In genomic region chr9:120182011-120182410, GRCh38 we compare ENCODE assay signal across 24 cellular contexts.
DNase-seq lines count a peak whose midpoint lies in the region; ATAC-seq and TF ChIP-seq lines count a peak whose summit lies in the region.
"Had no signal": no experiment of that assay in that cellular context is flagged by ENCODE, and none has a peak within 500 bp of the region (broad histone marks: within the 10 kb centered on the region; RNA-seq: fewer than 3 reads in every experiment).

No MANE protein-coding gene starts in this region.

- TF ChIP-seq CTCF in endodermal cell (conservative IDR thresholded peaks at IDR 0.05) = no peak
- no peak for TF ChIP-seq CTCF in vagina (IDR thresholded peaks at IDR 0.05)

- H3K4me2 ChIP-seq in Karpas-422 (ENCODE audit: low read depth, low read length, poor library complexity, severe bottlenecking) = no peak overlapping the region
- H3K4me2 ChIP-seq: A549; BLaER1 treated with 17β-estradiol and CSF1 and Interleukin-3, amounts not matched to agents 10 nM and 100 nM had no signal

- no peaks in the 10 kb centered on the region for H3K79me2 ChIP-seq in Karpas-422 (ENCODE audit: low read length)

- H3K27me3 Mint-ChIP-seq in endodermal cell (ENCODE audit: insufficient read depth) = peaks cover 22% of the 10 kb centered on the region
- H3K27me3 Mint-ChIP-seq: CD8-positive, alpha-beta memory T cell had no signal

- no peaks in the 10 kb centered on the region for H3K9me2 ChIP-seq in Karpas-422 (replicated peaks; ENCODE audit: insufficient read depth, low read length)

- 92 to 100% methylated on average over 1 of the region's 1 CpG for WGBS in endodermal cell (ENCODE audit: insufficient coverage in 1 of 2, insufficient read length in 1 of 2), 2 experiments

- H3K9ac ChIP-seq in Karpas-422 (ENCODE audit: low read length) (no peak overlapping the region), endodermal cell (ENCODE audit: extremely low read depth, low read length, poor library complexity, severe bottlenecking) (no peak overlapping the region)
- H3K9ac ChIP-seq: BLaER1 treated with 17β-estradiol and CSF1 and Interleukin-3, amounts not matched to agents 10 nM and 100 nM had no signal

- peaks cover 54% of the 10 kb centered on the region for H3K4me1 ChIP-seq in Karpas-422 (ENCODE audit: low read length)
- no peaks in the 10 kb centered on the region for H3K4me1 ChIP-seq in endodermal cell (ENCODE audit: control insufficient read depth, insufficient read depth, low read length)
- no peaks in the 10 kb centered on the region for H3K4me1 ChIP-seq in vagina
- H3K4me1 ChIP-seq: A549; BLaER1 treated with 17β-estradiol and CSF1 and Interleukin-3, amounts not matched to agents 10 nM and 100 nM had no signal

- no peaks in the 10 kb centered on the region for H4K20me1 ChIP-seq in Karpas-422 (ENCODE audit: insufficient read depth, low read depth, low read length)
- H4K20me1 ChIP-seq: BLaER1 treated with 17β-estradiol and CSF1 and Interleukin-3, amounts not matched to agents 10 nM and 100 nM had no signal

- no peak overlapping the region for H3K27ac Mint-ChIP-seq in endodermal cell
- H3K27ac Mint-ChIP-seq: B cell; CD4-positive, alpha-beta T cell had no signal

- H3K4me3 Mint-ChIP-seq in endodermal cell = no peak overlapping the region
- H3K4me3 Mint-ChIP-seq: B cell; CD4-positive, alpha-beta T cell; CD8-positive, alpha-beta memory T cell had no signal

- H3K4me3 ChIP-seq in Karpas-422 (ENCODE audit: low read length) (no peak overlapping the region), endodermal cell (ENCODE audit: low read length) (no peak overlapping the region), vagina (no peak overlapping the region)
- H3K4me3 ChIP-seq: A549; BLaER1 treated with 17β-estradiol and CSF1 and Interleukin-3, amounts not matched to agents 10 nM and 100 nM; GM12878 had no signal

- TF ChIP-seq POLR2A in vagina (IDR thresholded peaks at IDR 0.05) = no peak

- peak overlapping the region; percentile 95 for H3K27ac ChIP-seq in Karpas-422 (ENCODE audit: low read length)
- H3K27ac ChIP-seq in endodermal cell (ENCODE audit: low read depth, low read length) = no peak overlapping the region
- H3K27ac ChIP-seq in vagina = no peak overlapping the region
- H3K27ac ChIP-seq: 22Rv1; A549; BLaER1 treated with 17β-estradiol and CSF1 and Interleukin-3, amounts not matched to agents 10 nM and 100 nM; C4-2B had no signal

- intact Hi-C loops in vagina (cut with DNase I) = no loop called here

- no peaks in the 10 kb centered on the region for H3K4me1 Mint-ChIP-seq in endodermal cell
- H3K4me1 Mint-ChIP-seq: B cell; CD8-positive, alpha-beta memory T cell had no signal

- H3K27me3 ChIP-seq in Karpas-422 (ENCODE audit: low read length) (no peaks in the 10 kb centered on the region), endodermal cell (ENCODE audit: control insufficient read depth, insufficient read depth, low read length, poor library complexity, severe bottlenecking) (no peaks in the 10 kb centered on the region), vagina (no peaks in the 10 kb centered on the region)
- H3K27me3 ChIP-seq: BLaER1 treated with 17β-estradiol and CSF1 and Interleukin-3, amounts not matched to agents 10 nM and 100 nM had no signal

- H3K9me3 ChIP-seq in Karpas-422 (ENCODE audit: low read length) (no peaks in the 10 kb centered on the region), endodermal cell (ENCODE audit: control insufficient read depth, low read length) (no peaks in the 10 kb centered on the region), vagina (no peaks in the 10 kb centered on the region)
- H3K9me3 ChIP-seq: A549; BLaER1 treated with 17β-estradiol and CSF1 and Interleukin-3, amounts not matched to agents 10 nM and 100 nM had no signal

- 0 out of 2 replicates have a peak overlapping the region, but pooled peaks have one; percentile 15 for H2AFZ ChIP-seq in Karpas-422 (ENCODE audit: low read length)

- DNase-seq in Karpas-422 (no peak), endodermal cell (peak; percentile 27), kidney tubule cell (ENCODE audit: low spot score) (peak; percentile 1), vagina (ENCODE audit: extremely low spot score in 2 of 2) (peak; percentile 34 to 91), NCI-H187 treated with DMSO at 0.1 percent for 48 hours (lab: John Stamatoyannopoulos, UW) (no peak)
- DNase-seq in stimulated activated CD4-positive, alpha-beta T cell treated with anti-CD3 and anti-CD28 coated beads, Interleukin-12 subunit alpha, Interleukin-12 subunit beta, amount 100 ng/mL, for 4 hours = no peak
- DNase-seq: AML-193; CD4-positive, alpha-beta T cell; CD8-positive, alpha-beta memory T cell; COR-L47; DMS 273 treated with DMSO at 0.1 percent for 48 hours; DMS153; DMS53; DMS79; DND-41; EL; GDM1 had no signal

- no peaks in the 10 kb centered on the region for H3K36me3 ChIP-seq in Karpas-422 (ENCODE audit: insufficient read depth, low read length)
- H3K36me3 ChIP-seq in endodermal cell (ENCODE audit: control insufficient read depth, insufficient read depth, low read length) = no peaks in the 10 kb centered on the region
- no peaks in the 10 kb centered on the region for H3K36me3 ChIP-seq in vagina
- H3K36me3 ChIP-seq: BLaER1 treated with 17β-estradiol and CSF1 and Interleukin-3, amounts not matched to agents 10 nM and 100 nM had no signal

- H3K36me3 Mint-ChIP-seq in endodermal cell (ENCODE audit: low read depth) = no peaks in the 10 kb centered on the region

- no peaks in the 10 kb centered on the region for H3K9me3 Mint-ChIP-seq in endodermal cell
- H3K9me3 Mint-ChIP-seq: CD4-positive, alpha-beta T cell had no signal

- ATAC-seq in GM18868 (IDR thresholded peaks at IDR 0.05; ENCODE audit: unreplicated experiment) = no peak
- ATAC-seq: A549, GM12878 had no signal

Comparison
In these comparisons a context has a peak if more than half of its experiments do, and no peak if none do; other contexts are left out.
1. DNase-seq: peak in endodermal cell (single experiment), kidney tubule cell (single experiment) and vagina (2 of 2); none in Karpas-422 (single experiment), NCI-H187 treated with DMSO at 0.1 percent for 48 hours (single experiment) and stimulated activated CD4-positive, alpha-beta T cell treated with anti-CD3 and anti-CD28 coated beads, Interleukin-12 subunit alpha, Interleukin-12 subunit beta, amount 100 ng/mL, for 4 hours (single experiment).